ENCODE assay signal across 12 cellular contexts in genomic region chr14:51327376-51327775, GRCh38.
DNase-seq lines count a peak whose midpoint lies in the region; ATAC-seq and TF ChIP-seq lines count a peak whose summit lies in the region.
"Had no signal": no experiment of that assay in that cellular context is flagged by ENCODE, and none has a peak within 500 bp of the region (broad histone marks: within the 10 kb centered on the region; RNA-seq: fewer than 3 reads in every experiment).

No MANE protein-coding gene starts in this region.

- WGBS in mammary epithelial cell (ENCODE audit: low coverage, missing lambda C conversion rate), result 45% methylated on average over 1 of the region's 1 CpG

- intact Hi-C loops in mammary epithelial cell (cut with micrococcal nuclease), result no loop called here
- intact Hi-C loops in dorsolateral prefrontal cortex (cut with DNase I), result no loop called here

- H4K20me1 ChIP-seq in mammary epithelial cell (ENCODE audit: insufficient read depth, low read length), result no peaks in the 10 kb centered on the region

- peak overlapping the region; percentile 65 for H2AFZ ChIP-seq in mammary epithelial cell (ENCODE audit: low read depth, low read length)

- H3K4me1 ChIP-seq in mammary epithelial cell (ENCODE audit: insufficient read depth, low read length) (peaks cover 22% of the 10 kb centered on the region), stomach smooth muscle (ENCODE audit: control insufficient read depth, insufficient read depth, low read length) (peaks cover 30% of the 10 kb centered on the region)

- H3K4me3 ChIP-seq in mammary epithelial cell (replicated peaks in 1 of 3; ENCODE audit: insufficient read depth in 1 of 3, low read depth in 2 of 3, low read length in 3 of 3), result no peak overlapping the region
- H3K4me3 ChIP-seq in stomach smooth muscle (ENCODE audit: low read length in 2 of 2), result peak overlapping the region in 1 of 2 donors; percentile 16
- H3K4me3 ChIP-seq in dorsolateral prefrontal cortex, result no peak overlapping the region
- H3K4me3 ChIP-seq: K562 had no signal

- no peaks in the 10 kb centered on the region for H3K36me3 ChIP-seq in mammary epithelial cell (ENCODE audit: insufficient read depth, low read length)
- no peaks in the 10 kb centered on the region for H3K36me3 ChIP-seq in stomach smooth muscle (ENCODE audit: control insufficient read depth in 2 of 2, insufficient read depth in 2 of 2, low read length in 2 of 2)
- H3K36me3 ChIP-seq: thoracic aorta had no signal

- H3K9ac ChIP-seq in mammary epithelial cell (ENCODE audit: insufficient read depth, low read length), result no peak overlapping the region
- H3K9ac ChIP-seq in stomach smooth muscle (ENCODE audit: low read length in 2 of 2), result no peak overlapping the region

- H3K27ac ChIP-seq in mammary epithelial cell (ENCODE audit: insufficient read depth, low read depth, low read length) (no peak overlapping the region), stomach smooth muscle (ENCODE audit: low read length) (peak overlapping the region; percentile 37), dorsolateral prefrontal cortex (no peak overlapping the region)
- H3K27ac ChIP-seq: thoracic aorta had no signal

- DNase-seq in HK-2 (ENCODE audit: unreplicated experiment), result peak; percentile 11
- DNase-seq in mammary epithelial cell, result peak; percentile 36
- DNase-seq in kidney glomerular epithelial cell (lab: John Stamatoyannopoulos, UW), result peak; percentile 31
- DNase-seq in MV-4-11 (lab: John Stamatoyannopoulos, UW), result no peak
- no peak for DNase-seq in dorsolateral prefrontal cortex
- DNase-seq: COR-L47; naive thymus-derived CD8-positive, alpha-beta T cell; NCI-H187 had no signal

- CTCF ChIA-PET in mammary epithelial cell (lab: Charles Lee; ENCODE audit: low non-redundant PET), result no interaction called here

- no peak for TF ChIP-seq CTCF in mammary epithelial cell (conservative IDR thresholded peaks at IDR 0.05 in 1 of 2, IDR thresholded peaks at IDR 0.05 in 1 of 2; ENCODE audit: extremely low read depth in 1 of 2, insufficient read depth in 1 of 2, low read depth in 1 of 2, low read length in 2 of 2)
- TF ChIP-seq CTCF in dorsolateral prefrontal cortex (IDR thresholded peaks at IDR 0.05 in 54 of 56, conservative IDR thresholded peaks at IDR 0.05 in 2 of 56; ENCODE audit: low read depth in 1 of 56, partially characterized antibody in 56 of 56), result no peak

- no peaks in the 10 kb centered on the region for H3K79me2 ChIP-seq in mammary epithelial cell (ENCODE audit: insufficient read depth, low read length)

- dilution Hi-C loops in mammary epithelial cell (cut with HindIII; ENCODE audit: low sequenced_read_pairs), result no loop called here

- no TSS peak for BruUV-seq in mammary epithelial cell (replicated peaks; lab: Mats Ljungman, UMichigan)

- H3K27me3 ChIP-seq in mammary epithelial cell (ENCODE audit: insufficient read depth, low read length), result no peaks in the 10 kb centered on the region
- no peaks in the 10 kb centered on the region for H3K27me3 ChIP-seq in stomach smooth muscle (ENCODE audit: control insufficient read depth in 1 of 2, insufficient read depth in 2 of 2, low read length in 2 of 2)
- H3K27me3 ChIP-seq in dorsolateral prefrontal cortex, result no peaks in the 10 kb centered on the region

- ATAC-seq in HG03520 (IDR thresholded peaks at IDR 0.05; ENCODE audit: unreplicated experiment), result no peak
- ATAC-seq: K562; naive thymus-derived CD8-positive, alpha-beta T cell had no signal

- H3K4me2 ChIP-seq in mammary epithelial cell (ENCODE audit: insufficient read depth, low read depth, low read length), result peak overlapping the region; percentile 59

- H3K9me3 ChIP-seq in mammary epithelial cell (replicated peaks; ENCODE audit: insufficient read depth, low read length) (no peaks in the 10 kb centered on the region), stomach smooth muscle (ENCODE audit: control insufficient read depth in 2 of 2, low read length in 2 of 2) (no peaks in the 10 kb centered on the region)
- H3K9me3 ChIP-seq: thoracic aorta had no signal

- in situ Hi-C loops in mammary epithelial cell (cut with MboI; ENCODE audit: low sequenced_read_pairs in 2 of 2), result no loop called here

Comparison
In these comparisons a context has a peak if more than half of its experiments do, and no peak if none do; other contexts are left out.
1. DNase-seq: peak in HK-2 (single experiment), mammary epithelial cell (single experiment) and kidney glomerular epithelial cell (single experiment); none in MV-4-11 (single experiment) and dorsolateral prefrontal cortex (0 of 10).